2 cellular contexts compared by ENCODE assay signal in genomic region chr18:48975221-48975816, GRCh38.
TF ChIP-seq lines count a peak whose summit lies in the region.

No MANE protein-coding gene starts in this region.

TF ChIP-seq in GM12878, 131 proteins besides CTCF, POLR2A, EP300 and RAD21:
- TF ChIP-seq ATF7 (IDR thresholded peaks at IDR 0.05; ENCODE audit: low read depth) (no peak), NR2F1 (conservative IDR thresholded peaks at IDR 0.05) (peak; percentile 52; the same call in 1 of the 2 replicates), RUNX3 (IDR thresholded peaks at IDR 0.05; ENCODE audit: low read length) (peak; percentile 17; the same call in 1 of the 2 replicates), IRF5 (IDR thresholded peaks at IDR 0.05; ENCODE audit: borderline replicate concordance) (no peak), ZSCAN29 (IDR thresholded peaks at IDR 0.05) (no peak), BHLHE40 (IDR thresholded peaks at IDR 0.05; ENCODE audit: borderline replicate concordance in 1 of 2, low read depth in 2 of 2, low read length in 1 of 2) (peak; percentile 68 to 83; a peak in 2 of 4 replicates), EGR1 (IDR thresholded peaks at IDR 0.05; ENCODE audit: borderline replicate concordance in 1 of 2, low read depth in 2 of 2, low read length in 2 of 2) (peak in 1 of 2 experiments; percentile 8; a peak in 1 of 3 replicates), CEBPB (IDR thresholded peaks at IDR 0.05; ENCODE audit: borderline replicate concordance in 1 of 2, low read depth in 2 of 2, low read length in 2 of 2) (no peak), EED (IDR thresholded peaks at IDR 0.05; ENCODE audit: low read depth) (peak; percentile 42; the same call in 1 of the 2 replicates), SMAD5 (IDR thresholded peaks at IDR 0.05; ENCODE audit: low read depth) (no peak)

TF ChIP-seq in HepG2, 621 proteins besides CTCF, POLR2A, EP300 and RAD21 (continues in another document):
- TF ChIP-seq LCORL (IDR thresholded peaks at IDR 0.05) (no peak), LCORL (CRISPR knock-in tag; IDR thresholded peaks at IDR 0.05) (0 out of 2 replicates have a peak, but pooled peaks have one; percentile 42), ZFP36L1 (CRISPR knock-in tag; IDR thresholded peaks at IDR 0.05) (no peak), IRF1 (CRISPR knock-in tag; IDR thresholded peaks at IDR 0.05; ENCODE audit: low read depth) (no peak), ZSCAN21 (CRISPR knock-in tag; IDR thresholded peaks at IDR 0.05; ENCODE audit: borderline replicate concordance) (no peak), ZNF33A (CRISPR knock-in tag; IDR thresholded peaks at IDR 0.05; ENCODE audit: borderline replicate concordance) (no peak), TAF1 (CRISPR knock-in tag; IDR thresholded peaks at IDR 0.05) (no peak), MZF1 (CRISPR knock-in tag; IDR thresholded peaks at IDR 0.05; ENCODE audit: borderline replicate concordance) (no peak), BORCS8-MEF2B (CRISPR knock-in tag; IDR thresholded peaks at IDR 0.05) (no peak), NFYC (CRISPR knock-in tag; IDR thresholded peaks at IDR 0.05) (no peak), ZNF281 (CRISPR knock-in tag; IDR thresholded peaks at IDR 0.05; ENCODE audit: borderline replicate concordance) (peak; percentile 20; the same call in 1 of the 2 replicates), ZFP82 (CRISPR knock-in tag; IDR thresholded peaks at IDR 0.05; ENCODE audit: borderline replicate concordance) (0 out of 2 replicates have a peak, but pooled peaks have one; percentile 18), ZFY (CRISPR knock-in tag; IDR thresholded peaks at IDR 0.05) (no peak; the same call in 1 of the 2 replicates), NR0B2 (CRISPR knock-in tag; IDR thresholded peaks at IDR 0.05) (no peak), TFDP2 (CRISPR knock-in tag; IDR thresholded peaks at IDR 0.05) (no peak), MEIS1 (CRISPR knock-in tag; IDR thresholded peaks at IDR 0.05; ENCODE audit: borderline replicate concordance) (no peak), NRL (CRISPR knock-in tag; IDR thresholded peaks at IDR 0.05; ENCODE audit: borderline replicate concordance) (peak; percentile 45; the same call in 1 of the 2 replicates), MAZ (IDR thresholded peaks at IDR 0.05; ENCODE audit: borderline replicate concordance, low read depth, low read length) (no peak), MAZ (CRISPR knock-in tag; IDR thresholded peaks at IDR 0.05; ENCODE audit: low read depth) (no peak), ZNF10 (CRISPR knock-in tag; IDR thresholded peaks at IDR 0.05; ENCODE audit: borderline replicate concordance, low read depth) (no peak), ZNF138 (CRISPR knock-in tag; IDR thresholded peaks at IDR 0.05; ENCODE audit: low read depth) (no peak), MYPOP (CRISPR knock-in tag; IDR thresholded peaks at IDR 0.05) (0 out of 2 replicates have a peak, but pooled peaks have one; percentile 36), ZNF75D (CRISPR knock-in tag; IDR thresholded peaks at IDR 0.05; ENCODE audit: borderline replicate concordance) (no peak), MXD1 (CRISPR knock-in tag; IDR thresholded peaks at IDR 0.05) (no peak), ARHGAP35 (CRISPR knock-in tag; IDR thresholded peaks at IDR 0.05; ENCODE audit: borderline replicate concordance) (no peak), ZNF644 (CRISPR knock-in tag; IDR thresholded peaks at IDR 0.05; ENCODE audit: low read depth) (no peak), ZFX (CRISPR knock-in tag; IDR thresholded peaks at IDR 0.05; ENCODE audit: low read depth) (peak; percentile 54), PRDM4 (CRISPR knock-in tag; IDR thresholded peaks at IDR 0.05; ENCODE audit: borderline replicate concordance) (no peak), RORA (CRISPR knock-in tag; IDR thresholded peaks at IDR 0.05) (no peak), SATB2 (CRISPR knock-in tag; IDR thresholded peaks at IDR 0.05) (no peak), GFI1 (CRISPR knock-in tag; IDR thresholded peaks at IDR 0.05; ENCODE audit: borderline replicate concordance) (no peak), ERF (CRISPR knock-in tag; IDR thresholded peaks at IDR 0.05) (no peak), THAP7 (CRISPR knock-in tag; IDR thresholded peaks at IDR 0.05) (no peak), ZNF614 (CRISPR knock-in tag; IDR thresholded peaks at IDR 0.05; ENCODE audit: borderline replicate concordance) (no peak), THRA (CRISPR knock-in tag; IDR thresholded peaks at IDR 0.05; ENCODE audit: borderline replicate concordance) (no peak), HOXA9 (CRISPR knock-in tag; IDR thresholded peaks at IDR 0.05; ENCODE audit: borderline replicate concordance) (no peak), ARNT (IDR thresholded peaks at IDR 0.05) (no peak), NFIB (CRISPR knock-in tag; IDR thresholded peaks at IDR 0.05; ENCODE audit: borderline replicate concordance) (no peak)
